1 cellular context compared by ENCODE assay signal in the genomic region with DNA sequence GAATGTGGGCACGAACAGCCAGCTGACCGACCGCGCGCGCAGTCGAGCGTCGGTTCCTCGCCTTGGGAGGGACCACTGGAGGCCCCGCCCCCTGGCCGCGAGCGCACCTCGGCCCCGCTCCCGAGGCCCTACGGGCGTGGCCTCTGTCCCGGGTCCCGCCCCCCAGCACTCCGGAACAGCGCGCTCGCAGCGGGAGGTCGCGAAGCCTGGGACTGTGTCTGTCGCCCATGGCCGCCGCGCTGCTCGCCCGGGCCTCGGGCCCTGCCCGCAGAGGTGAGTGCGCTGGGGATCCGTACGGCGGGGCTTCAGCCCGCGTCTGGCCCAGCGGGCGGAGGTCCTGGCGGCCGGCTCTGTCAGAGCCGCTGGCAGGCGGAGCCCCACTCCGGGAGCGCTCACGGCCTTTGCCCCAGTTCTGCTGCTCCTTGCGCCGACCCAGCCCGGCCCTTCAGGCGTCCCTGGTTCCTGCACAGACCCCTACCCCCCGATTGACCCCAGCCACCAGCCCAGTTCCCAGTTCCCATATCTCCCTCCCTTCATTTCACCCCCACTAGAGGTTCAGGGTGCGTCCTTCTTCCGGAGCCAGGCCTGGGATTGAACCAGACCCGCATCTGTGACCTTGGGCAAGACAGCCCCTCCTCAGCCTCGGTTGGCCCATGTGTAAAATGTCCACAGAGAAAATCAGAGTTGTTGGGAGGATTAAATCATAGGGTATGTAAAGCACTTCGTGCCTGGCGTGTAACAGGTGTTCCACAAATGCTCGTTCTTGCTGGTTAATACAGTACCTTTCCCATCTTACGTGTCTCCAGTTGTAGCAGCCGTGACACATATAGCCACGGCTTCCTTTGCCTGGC.
TF ChIP-seq lines count a peak whose summit lies in the region.

A gene with protein sequence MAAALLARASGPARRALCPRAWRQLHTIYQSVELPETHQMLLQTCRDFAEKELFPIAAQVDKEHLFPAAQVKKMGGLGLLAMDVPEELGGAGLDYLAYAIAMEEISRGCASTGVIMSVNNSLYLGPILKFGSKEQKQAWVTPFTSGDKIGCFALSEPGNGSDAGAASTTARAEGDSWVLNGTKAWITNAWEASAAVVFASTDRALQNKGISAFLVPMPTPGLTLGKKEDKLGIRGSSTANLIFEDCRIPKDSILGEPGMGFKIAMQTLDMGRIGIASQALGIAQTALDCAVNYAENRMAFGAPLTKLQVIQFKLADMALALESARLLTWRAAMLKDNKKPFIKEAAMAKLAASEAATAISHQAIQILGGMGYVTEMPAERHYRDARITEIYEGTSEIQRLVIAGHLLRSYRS (plus strand): TSS at position 168 of the 851 bp plus-strand sequence. CDS start 60 bp downstream, at position 228.

TF ChIP-seq in K562, 482 proteins besides CTCF, POLR2A, EP300 and RAD21 (continued from another document):
- TF ChIP-seq, protein P1, sequence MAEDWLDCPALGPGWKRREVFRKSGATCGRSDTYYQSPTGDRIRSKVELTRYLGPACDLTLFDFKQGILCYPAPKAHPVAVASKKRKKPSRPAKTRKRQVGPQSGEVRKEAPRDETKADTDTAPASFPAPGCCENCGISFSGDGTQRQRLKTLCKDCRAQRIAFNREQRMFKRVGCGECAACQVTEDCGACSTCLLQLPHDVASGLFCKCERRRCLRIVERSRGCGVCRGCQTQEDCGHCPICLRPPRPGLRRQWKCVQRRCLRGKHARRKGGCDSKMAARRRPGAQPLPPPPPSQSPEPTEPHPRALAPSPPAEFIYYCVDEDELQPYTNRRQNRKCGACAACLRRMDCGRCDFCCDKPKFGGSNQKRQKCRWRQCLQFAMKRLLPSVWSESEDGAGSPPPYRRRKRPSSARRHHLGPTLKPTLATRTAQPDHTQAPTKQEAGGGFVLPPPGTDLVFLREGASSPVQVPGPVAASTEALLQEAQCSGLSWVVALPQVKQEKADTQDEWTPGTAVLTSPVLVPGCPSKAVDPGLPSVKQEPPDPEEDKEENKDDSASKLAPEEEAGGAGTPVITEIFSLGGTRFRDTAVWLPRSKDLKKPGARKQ (CRISPR knock-in tag; IDR thresholded peaks at IDR 0.05) = no peak
- TF ChIP-seq, protein P2, sequence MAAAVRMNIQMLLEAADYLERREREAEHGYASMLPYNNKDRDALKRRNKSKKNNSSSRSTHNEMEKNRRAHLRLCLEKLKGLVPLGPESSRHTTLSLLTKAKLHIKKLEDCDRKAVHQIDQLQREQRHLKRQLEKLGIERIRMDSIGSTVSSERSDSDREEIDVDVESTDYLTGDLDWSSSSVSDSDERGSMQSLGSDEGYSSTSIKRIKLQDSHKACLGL (CRISPR knock-in tag; IDR thresholded peaks at IDR 0.05; ENCODE audit: borderline replicate concordance, poor library complexity, severe bottlenecking) = no peak
- TF ChIP-seq XRCC4 (IDR thresholded peaks at IDR 0.05; ENCODE audit: extremely low read depth, insufficient read depth, insufficient read length) = no peak
- TF ChIP-seq TAF9B (IDR thresholded peaks at IDR 0.05; ENCODE audit: partially characterized antibody) = no peak
- TF ChIP-seq, protein P3, sequence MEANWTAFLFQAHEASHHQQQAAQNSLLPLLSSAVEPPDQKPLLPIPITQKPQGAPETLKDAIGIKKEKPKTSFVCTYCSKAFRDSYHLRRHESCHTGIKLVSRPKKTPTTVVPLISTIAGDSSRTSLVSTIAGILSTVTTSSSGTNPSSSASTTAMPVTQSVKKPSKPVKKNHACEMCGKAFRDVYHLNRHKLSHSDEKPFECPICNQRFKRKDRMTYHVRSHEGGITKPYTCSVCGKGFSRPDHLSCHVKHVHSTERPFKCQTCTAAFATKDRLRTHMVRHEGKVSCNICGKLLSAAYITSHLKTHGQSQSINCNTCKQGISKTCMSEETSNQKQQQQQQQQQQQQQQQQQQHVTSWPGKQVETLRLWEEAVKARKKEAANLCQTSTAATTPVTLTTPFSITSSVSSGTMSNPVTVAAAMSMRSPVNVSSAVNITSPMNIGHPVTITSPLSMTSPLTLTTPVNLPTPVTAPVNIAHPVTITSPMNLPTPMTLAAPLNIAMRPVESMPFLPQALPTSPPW (CRISPR knock-in tag; IDR thresholded peaks at IDR 0.05) = 0 out of 2 replicates have a peak, but pooled peaks have one; percentile 29
- TF ChIP-seq, protein P4, sequence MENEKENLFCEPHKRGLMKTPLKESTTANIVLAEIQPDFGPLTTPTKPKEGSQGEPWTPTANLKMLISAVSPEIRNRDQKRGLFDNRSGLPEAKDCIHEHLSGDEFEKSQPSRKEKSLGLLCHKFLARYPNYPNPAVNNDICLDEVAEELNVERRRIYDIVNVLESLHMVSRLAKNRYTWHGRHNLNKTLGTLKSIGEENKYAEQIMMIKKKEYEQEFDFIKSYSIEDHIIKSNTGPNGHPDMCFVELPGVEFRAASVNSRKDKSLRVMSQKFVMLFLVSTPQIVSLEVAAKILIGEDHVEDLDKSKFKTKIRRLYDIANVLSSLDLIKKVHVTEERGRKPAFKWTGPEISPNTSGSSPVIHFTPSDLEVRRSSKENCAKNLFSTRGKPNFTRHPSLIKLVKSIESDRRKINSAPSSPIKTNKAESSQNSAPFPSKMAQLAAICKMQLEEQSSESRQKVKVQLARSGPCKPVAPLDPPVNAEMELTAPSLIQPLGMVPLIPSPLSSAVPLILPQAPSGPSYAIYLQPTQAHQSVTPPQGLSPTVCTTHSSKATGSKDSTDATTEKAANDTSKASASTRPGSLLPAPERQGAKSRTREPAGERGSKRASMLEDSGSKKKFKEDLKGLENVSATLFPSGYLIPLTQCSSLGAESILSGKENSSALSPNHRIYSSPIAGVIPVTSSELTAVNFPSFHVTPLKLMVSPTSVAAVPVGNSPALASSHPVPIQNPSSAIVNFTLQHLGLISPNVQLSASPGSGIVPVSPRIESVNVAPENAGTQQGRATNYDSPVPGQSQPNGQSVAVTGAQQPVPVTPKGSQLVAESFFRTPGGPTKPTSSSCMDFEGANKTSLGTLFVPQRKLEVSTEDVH (IDR thresholded peaks at IDR 0.05; ENCODE audit: low read depth, partially characterized antibody) = no peak
- no peak for TF ChIP-seq ZNF253 (CRISPR knock-in tag; conservative IDR thresholded peaks at IDR 0.05)
- TF ChIP-seq, protein P5, sequence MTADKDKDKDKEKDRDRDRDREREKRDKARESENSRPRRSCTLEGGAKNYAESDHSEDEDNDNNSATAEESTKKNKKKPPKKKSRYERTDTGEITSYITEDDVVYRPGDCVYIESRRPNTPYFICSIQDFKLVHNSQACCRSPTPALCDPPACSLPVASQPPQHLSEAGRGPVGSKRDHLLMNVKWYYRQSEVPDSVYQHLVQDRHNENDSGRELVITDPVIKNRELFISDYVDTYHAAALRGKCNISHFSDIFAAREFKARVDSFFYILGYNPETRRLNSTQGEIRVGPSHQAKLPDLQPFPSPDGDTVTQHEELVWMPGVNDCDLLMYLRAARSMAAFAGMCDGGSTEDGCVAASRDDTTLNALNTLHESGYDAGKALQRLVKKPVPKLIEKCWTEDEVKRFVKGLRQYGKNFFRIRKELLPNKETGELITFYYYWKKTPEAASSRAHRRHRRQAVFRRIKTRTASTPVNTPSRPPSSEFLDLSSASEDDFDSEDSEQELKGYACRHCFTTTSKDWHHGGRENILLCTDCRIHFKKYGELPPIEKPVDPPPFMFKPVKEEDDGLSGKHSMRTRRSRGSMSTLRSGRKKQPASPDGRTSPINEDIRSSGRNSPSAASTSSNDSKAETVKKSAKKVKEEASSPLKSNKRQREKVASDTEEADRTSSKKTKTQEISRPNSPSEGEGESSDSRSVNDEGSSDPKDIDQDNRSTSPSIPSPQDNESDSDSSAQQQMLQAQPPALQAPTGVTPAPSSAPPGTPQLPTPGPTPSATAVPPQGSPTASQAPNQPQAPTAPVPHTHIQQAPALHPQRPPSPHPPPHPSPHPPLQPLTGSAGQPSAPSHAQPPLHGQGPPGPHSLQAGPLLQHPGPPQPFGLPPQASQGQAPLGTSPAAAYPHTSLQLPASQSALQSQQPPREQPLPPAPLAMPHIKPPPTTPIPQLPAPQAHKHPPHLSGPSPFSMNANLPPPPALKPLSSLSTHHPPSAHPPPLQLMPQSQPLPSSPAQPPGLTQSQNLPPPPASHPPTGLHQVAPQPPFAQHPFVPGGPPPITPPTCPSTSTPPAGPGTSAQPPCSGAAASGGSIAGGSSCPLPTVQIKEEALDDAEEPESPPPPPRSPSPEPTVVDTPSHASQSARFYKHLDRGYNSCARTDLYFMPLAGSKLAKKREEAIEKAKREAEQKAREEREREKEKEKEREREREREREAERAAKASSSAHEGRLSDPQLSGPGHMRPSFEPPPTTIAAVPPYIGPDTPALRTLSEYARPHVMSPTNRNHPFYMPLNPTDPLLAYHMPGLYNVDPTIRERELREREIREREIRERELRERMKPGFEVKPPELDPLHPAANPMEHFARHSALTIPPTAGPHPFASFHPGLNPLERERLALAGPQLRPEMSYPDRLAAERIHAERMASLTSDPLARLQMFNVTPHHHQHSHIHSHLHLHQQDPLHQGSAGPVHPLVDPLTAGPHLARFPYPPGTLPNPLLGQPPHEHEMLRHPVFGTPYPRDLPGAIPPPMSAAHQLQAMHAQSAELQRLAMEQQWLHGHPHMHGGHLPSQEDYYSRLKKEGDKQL (CRISPR knock-in tag; IDR thresholded peaks at IDR 0.05; ENCODE audit: borderline replicate concordance) = peak; percentile 48; the same call in 1 of the 2 replicates
- TF ChIP-seq BRCA1 (IDR thresholded peaks at IDR 0.05) = no peak
- TF ChIP-seq BRCA1 (CRISPR knock-in tag; IDR thresholded peaks at IDR 0.05) = no peak
- no peak for TF ChIP-seq NFE2 (IDR thresholded peaks at IDR 0.05; ENCODE audit: low read depth)
- no peak for TF ChIP-seq ZNF589 (CRISPR knock-in tag; IDR thresholded peaks at IDR 0.05; ENCODE audit: low read depth)
- no peak for TF ChIP-seq ZZZ3 (IDR thresholded peaks at IDR 0.05)
- no peak for TF ChIP-seq ZNF644 (tag; IDR thresholded peaks at IDR 0.05; ENCODE audit: low read depth)
- no peak for TF ChIP-seq ZKSCAN1 (IDR thresholded peaks at IDR 0.05; ENCODE audit: low read depth, low read length)
- no peak for TF ChIP-seq TGIF2 (CRISPR knock-in tag; IDR thresholded peaks at IDR 0.05)
- no peak for TF ChIP-seq MYBL2 (IDR thresholded peaks at IDR 0.05; ENCODE audit: low read depth)
- no peak for TF ChIP-seq MYBL2 (CRISPR knock-in tag; IDR thresholded peaks at IDR 0.05; ENCODE audit: borderline replicate concordance)
- TF ChIP-seq ZNF778 (CRISPR knock-in tag; IDR thresholded peaks at IDR 0.05) = no peak
- no peak for TF ChIP-seq CREB1 (IDR thresholded peaks at IDR 0.05)
- no peak; the same call in 1 of the 2 replicates for TF ChIP-seq CREB1 (CRISPR knock-in tag; IDR thresholded peaks at IDR 0.05)
- peak; percentile 68; the same call in 1 of the 2 replicates for TF ChIP-seq KDM2B (CRISPR knock-in tag; IDR thresholded peaks at IDR 0.05)
- TF ChIP-seq BMI1 (IDR thresholded peaks at IDR 0.05; ENCODE audit: low read length) = no peak
- no peak for TF ChIP-seq DIDO1 (tag; IDR thresholded peaks at IDR 0.05; ENCODE audit: low read depth)
- 0 out of 2 replicates have a peak, but pooled peaks have one; percentile 86 for TF ChIP-seq ZC3H4 (CRISPR knock-in tag; IDR thresholded peaks at IDR 0.05; ENCODE audit: borderline replicate concordance)
- TF ChIP-seq PHF21A (IDR thresholded peaks at IDR 0.05; ENCODE audit: borderline replicate concordance, low read depth) = no peak
- TF ChIP-seq MEIS2 (IDR thresholded peaks at IDR 0.05; ENCODE audit: partially characterized antibody) = no peak
- TF ChIP-seq MTF1 (CRISPR knock-in tag; IDR thresholded peaks at IDR 0.05; ENCODE audit: borderline replicate concordance) = no peak
- TF ChIP-seq ZNF224 (CRISPR knock-in tag; IDR thresholded peaks at IDR 0.05) = no peak
- TF ChIP-seq DACH1 (IDR thresholded peaks at IDR 0.05; ENCODE audit: partially characterized antibody) = peak; percentile 75
- TF ChIP-seq TAF7 (tag; IDR thresholded peaks at IDR 0.05) = no peak
- TF ChIP-seq GABPA (tag; conservative IDR thresholded peaks at IDR 0.05; ENCODE audit: low read depth) = no peak
- TF ChIP-seq, protein P6, sequence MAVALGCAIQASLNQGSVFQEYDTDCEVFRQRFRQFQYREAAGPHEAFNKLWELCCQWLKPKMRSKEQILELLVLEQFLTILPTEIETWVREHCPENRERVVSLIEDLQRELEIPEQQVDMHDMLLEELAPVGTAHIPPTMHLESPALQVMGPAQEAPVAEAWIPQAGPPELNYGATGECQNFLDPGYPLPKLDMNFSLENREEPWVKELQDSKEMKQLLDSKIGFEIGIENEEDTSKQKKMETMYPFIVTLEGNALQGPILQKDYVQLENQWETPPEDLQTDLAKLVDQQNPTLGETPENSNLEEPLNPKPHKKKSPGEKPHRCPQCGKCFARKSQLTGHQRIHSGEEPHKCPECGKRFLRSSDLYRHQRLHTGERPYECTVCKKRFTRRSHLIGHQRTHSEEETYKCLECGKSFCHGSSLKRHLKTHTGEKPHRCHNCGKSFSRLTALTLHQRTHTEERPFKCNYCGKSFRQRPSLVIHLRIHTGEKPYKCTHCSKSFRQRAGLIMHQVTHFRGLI (CRISPR knock-in tag; IDR thresholded peaks at IDR 0.05) = no peak
- no peak for TF ChIP-seq MTA2 (IDR thresholded peaks at IDR 0.05; ENCODE audit: low read depth)
- no peak for TF ChIP-seq HCFC1 (IDR thresholded peaks at IDR 0.05; ENCODE audit: low read depth, low read length)
